Comparison of ENCODE assay signal across 19 cellular contexts in the genomic region with DNA sequence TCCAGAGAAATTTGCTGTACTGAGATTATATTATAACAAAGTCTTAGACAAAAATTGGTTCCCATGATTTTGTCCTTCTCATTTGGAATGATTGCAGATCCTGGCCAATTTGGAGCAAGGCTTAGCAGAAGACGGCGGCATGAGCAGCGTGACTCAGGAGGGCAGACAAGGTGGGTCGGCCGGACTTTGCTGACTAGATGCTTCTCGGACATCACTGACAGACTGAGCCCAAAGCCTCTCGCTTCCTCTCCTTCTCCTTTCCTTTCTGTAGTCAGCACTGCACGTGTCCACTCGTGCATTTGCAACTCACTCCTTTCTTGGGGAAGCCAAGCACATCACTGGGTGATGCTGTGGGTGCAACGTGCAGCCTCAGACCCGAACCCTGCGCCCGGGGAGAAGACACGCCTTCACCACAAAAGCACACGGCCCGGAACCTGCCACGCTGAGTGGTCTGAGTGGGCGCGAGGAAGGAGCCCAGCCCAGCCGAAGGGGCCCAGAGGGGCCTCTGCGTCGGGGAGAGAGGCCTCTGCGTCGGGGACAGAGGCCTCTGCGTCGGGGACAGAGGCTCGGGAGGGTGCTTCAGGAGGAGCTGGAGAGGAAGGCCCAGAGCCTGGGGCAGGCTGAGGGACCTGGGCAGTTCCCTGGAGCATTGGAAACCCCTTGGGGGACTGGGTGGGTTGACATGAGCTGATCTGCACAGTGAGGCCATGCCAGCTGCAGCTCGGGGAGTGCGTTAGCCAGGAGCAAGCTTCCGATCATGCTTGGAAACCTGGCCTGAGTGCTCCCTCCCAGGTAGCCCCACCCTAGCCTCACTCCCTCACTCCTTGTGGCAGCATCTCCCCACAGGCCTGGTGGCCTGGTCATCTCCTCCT.
"Had no signal": no experiment of that assay in that cellular context is flagged by ENCODE, and none has a peak within 500 bp of the region (broad histone marks: within the 10 kb centered on the region; RNA-seq: fewer than 3 reads in every experiment).

No MANE protein-coding gene starts in this region.

- H3K9ac ChIP-seq: neural progenitor cell, parathyroid adenoma had no signal

- H3K9me3 ChIP-seq: suprapubic skin, upper lobe of right lung had no signal

- FAIRE-seq: frontal cortex had no signal

- ATAC-seq: activated T-cell treated with anti-CD3 and anti-CD28 coated beads, Interleukin-2, amount 50 U/mL, for 4 hours; stimulated activated naive CD8-positive, alpha-beta T cell treated with anti-CD3 and anti-CD28 coated beads, Interleukin-15, Interleukin-2, amounts not matched to agents 100 U/mL and 50 U/mL, for 24 hours; upper lobe of right lung had no signal

- H3K4me3 Mint-ChIP-seq: activated naive CD8-positive, alpha-beta T cell treated with anti-CD3 and anti-CD28 coated beads, Interleukin-2, amount 10 ng/mL, durations not matched to agents 7 days and 5 days; activated T-cell treated with anti-CD3 and anti-CD28 coated beads, Interleukin-2, amount 50 U/mL, for 4 hours; immature natural killer cell; neural progenitor cell had no signal

- H3K9me3 Mint-ChIP-seq: activated naive CD8-positive, alpha-beta T cell treated with anti-CD3 and anti-CD28 coated beads, Interleukin-2, amount 10 ng/mL, durations not matched to agents 7 days and 5 days; activated T-cell treated with anti-CD3 and anti-CD28 coated beads, Interleukin-2, amount 50 U/mL, for 4 hours; immature natural killer cell; neural progenitor cell had no signal

- H3K27ac ChIP-seq: epithelial cell of prostate, neural progenitor cell, parathyroid adenoma, SK-N-MC, skin epidermis, suprapubic skin had no signal

- H3K4me1 ChIP-seq: parathyroid adenoma had no signal

- H3K27me3 Mint-ChIP-seq: activated naive CD8-positive, alpha-beta T cell treated with anti-CD3 and anti-CD28 coated beads, Interleukin-2, amount 10 ng/mL, durations not matched to agents 7 days and 5 days had no signal

- DNase-seq: activated CD4-positive, alpha-beta T cell treated with anti-CD3 and anti-CD28 coated beads for 1 hour; activated CD4-positive, alpha-beta T cell treated with anti-CD3 and anti-CD28 coated beads, Interleukin-2, amount 50 U/mL, for 4 hours; activated gamma-delta T cell; activated naive CD8-positive, alpha-beta T cell treated with anti-CD3 and anti-CD28 coated beads, Interleukin-2, amount 10 ng/mL, durations not matched to agents 7 days and 5 days; activated T-cell treated with anti-CD3 and anti-CD28 coated beads, Interleukin-2, amount 50 U/mL, for 4 hours; dermis blood vessel endothelial cell; immature natural killer cell; stimulated activated CD4-positive, alpha-beta T cell treated with anti-CD3 and anti-CD28 coated beads, Interleukin-4, amount 100 ng/mL, for 24 hours; stimulated activated naive CD8-positive, alpha-beta T cell treated with anti-CD3 and anti-CD28 coated beads, Interleukin-15, Interleukin-2, amounts not matched to agents 100 U/mL and 50 U/mL, for 24 hours; T-helper 1 cell; upper lobe of right lung had no signal

- H3K4me2 ChIP-seq: neural progenitor cell had no signal

- H3K36me3 ChIP-seq: neural progenitor cell had no signal

- H3K4me3 ChIP-seq: lung, neural progenitor cell, SK-N-MC, skin epidermis, suprapubic skin, upper lobe of right lung had no signal

- H3K27me3 ChIP-seq: neural progenitor cell, suprapubic skin, upper lobe of right lung had no signal

- H2AFZ ChIP-seq: neural progenitor cell, parathyroid adenoma had no signal
